ENCODE assay signal across 20 cellular contexts in the genomic region with DNA sequence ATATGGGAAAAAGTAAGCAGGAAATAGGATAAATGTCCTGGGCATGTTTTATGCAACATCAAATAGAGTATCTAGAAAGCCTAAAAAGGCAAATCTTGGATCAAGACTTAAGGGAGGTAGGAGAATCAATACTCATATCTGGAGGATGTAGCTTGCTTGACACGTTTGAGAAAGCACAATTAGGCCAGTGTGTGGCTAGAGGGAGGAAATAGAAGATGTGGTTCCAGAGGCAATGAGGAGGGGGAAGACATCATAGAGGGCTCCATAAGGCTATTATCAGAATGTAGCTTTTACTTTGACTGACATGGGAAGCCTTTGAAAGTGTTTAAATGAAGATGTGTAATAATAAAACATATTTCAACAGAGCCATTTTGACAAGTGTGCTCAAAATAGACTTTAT.
"Had no signal": no experiment of that assay in that cellular context is flagged by ENCODE, and none has a peak within 500 bp of the region (broad histone marks: within the 10 kb centered on the region; RNA-seq: fewer than 3 reads in every experiment).

No MANE protein-coding gene starts in this region.

- H3K4me2 ChIP-seq: PC-9 had no signal

- H3K4me3 ChIP-seq: PC-9, Peyer's patch, SJSA1, SK-N-MC had no signal

- H3K36me3 ChIP-seq: Peyer's patch, SJSA1 had no signal

- DNase-seq: IMR-90, Kasumi-1, KG1, MM.1S, NCI-H1092 treated with DMSO at 0.1 percent for 48 hours, NCI-H1436, NCI-H187, NCI-H2029, NCI-H2081 treated with DMSO at 0.1 percent for 48 hours, NCI-H2171, NCI-H524, NCI-H526 treated with DMSO at 0.1 percent for 48 hours, NCI-H774, OCI-M1, PC-9, Peyer's patch, SHP77 treated with DMSO at 0.1 percent for 48 hours had no signal

- H3K4me1 ChIP-seq: Peyer's patch, SJSA1 had no signal

- H3K27ac ChIP-seq: PC-9, Peyer's patch, SJSA1, SK-N-MC had no signal

- FAIRE-seq: HepG2 had no signal

- H2AFZ ChIP-seq: PC-9 had no signal

- H3K27me3 ChIP-seq: Peyer's patch, SJSA1 had no signal

- H3K9me3 ChIP-seq: Peyer's patch, SJSA1 had no signal
